8 cellular contexts compared by ENCODE assay signal in genomic region chr19:19033426-19034203, GRCh38. TPM values are rescaled to one million over a fixed set of nuclear protein-coding genes. Genes with fewer than 3 reads are reported as not detected.
DNase-seq lines count a peak whose midpoint lies in the region; ATAC-seq and TF ChIP-seq lines count a peak whose summit lies in the region.

Gene ARMC6, plus strand, starts transcription at chr19:19033603. Its CDS starts 607 bp downstream, at chr19:19034210.
Gene SUGP2, minus strand, starts transcription at chr19:19033517. Its CDS starts 2,446 bp downstream, at chr19:19031071.

- H3K9me3 ChIP-seq in cardiac muscle cell (ENCODE audit: low read depth) (no peaks in the 10 kb centered on the region), trophoblast cell (ENCODE audit: insufficient read depth, low read depth, low read length) (peaks cover 2% of the 10 kb centered on the region), tibial artery (no peaks in the 10 kb centered on the region)

- peaks cover 42% of the 10 kb centered on the region for H3K36me3 Mint-ChIP-seq in activated naive CD8-positive, alpha-beta T cell treated with anti-CD3 and anti-CD28 coated beads, Interleukin-2, amount 50 U/mL, for 24 hours (ENCODE audit: low read depth)

- no CpG with 5 or more reads among the region's 94 CpGs for WGBS in trophoblast cell (ENCODE audit: extremely low coverage, insufficient coverage, insufficient read length)

- H3K79me2 ChIP-seq in trophoblast cell (ENCODE audit: control insufficient read depth, insufficient read depth, low read length, poor library complexity): peaks cover 8% of the 10 kb centered on the region

- H3K27me3 Mint-ChIP-seq in activated naive CD8-positive, alpha-beta T cell treated with anti-CD3 and anti-CD28 coated beads, Interleukin-2, amount 50 U/mL, for 24 hours: no peaks in the 10 kb centered on the region

- H2BK120ac ChIP-seq in trophoblast cell (ENCODE audit: insufficient read depth, low read length, poor library complexity): peak within 1 kb of the TSS; percentile 85

- peak within 1 kb of the TSS; percentile 98 for H4K8ac ChIP-seq in trophoblast cell (ENCODE audit: low read depth, low read length)

- peak within 1 kb of the TSS; percentile 94 for H3K4ac ChIP-seq in trophoblast cell (ENCODE audit: low read depth, low read length)

- no peak within 1 kb of the TSS for H2BK12ac ChIP-seq in trophoblast cell (ENCODE audit: low read length)

- peak within 1 kb of the TSS; percentile 20 for H2AK5ac ChIP-seq in trophoblast cell (ENCODE audit: low read length)

- ATAC-seq in HG02759 (IDR thresholded peaks at IDR 0.05; ENCODE audit: unreplicated experiment): peak; percentile 74
- peak; percentile 84 for ATAC-seq in activated naive CD8-positive, alpha-beta T cell treated with anti-CD3 and anti-CD28 coated beads, Interleukin-2, amount 50 U/mL, for 24 hours

- H3K14ac ChIP-seq in trophoblast cell (ENCODE audit: low read length): peak within 1 kb of the TSS; percentile 87

- H3K36me3 ChIP-seq in cardiac muscle cell: peaks cover 12% of the 10 kb centered on the region
- H3K36me3 ChIP-seq in trophoblast cell (ENCODE audit: control insufficient read depth in 1 of 2, insufficient read depth in 2 of 2, low read length in 2 of 2): peaks cover 19 to 22% of the 10 kb centered on the region in 2 experiments
- H3K36me3 ChIP-seq in tibial artery: peaks cover 4 to 25% (median 12%) of the 10 kb centered on the region in 3 donors

- TF ChIP-seq CTCF in GM12875 (IDR thresholded peaks at IDR 0.05; ENCODE audit: borderline replicate concordance, insufficient read depth, low read depth, low read length) (no peak), cardiac muscle cell (IDR thresholded peaks at IDR 0.05; ENCODE audit: low read depth, low read length) (no peak), tibial artery (IDR thresholded peaks at IDR 0.05) (peak; percentile 10 to 25)

- peak within 1 kb of the TSS; percentile 95 for H4K91ac ChIP-seq in trophoblast cell (ENCODE audit: low read depth, low read length)

- peak within 1 kb of the TSS; percentile 100 for H3K4me2 ChIP-seq in trophoblast cell (ENCODE audit: low read length)

- peak within 1 kb of the TSS; percentile 81 for H2BK5ac ChIP-seq in trophoblast cell (ENCODE audit: low read depth, low read length, poor library complexity)

- H3K9ac ChIP-seq in trophoblast cell (ENCODE audit: low read length): peak within 1 kb of the TSS; percentile 93

- peak within 1 kb of the TSS; percentile 89 for H4K12ac ChIP-seq in trophoblast cell (ENCODE audit: low read depth, low read length)

- H3K79me1 ChIP-seq in trophoblast cell (ENCODE audit: low read length): peaks cover 9% of the 10 kb centered on the region

- H3K4me3 ChIP-seq in GM12875 (ENCODE audit: low read depth, low read length) (peak within 1 kb of the TSS; percentile 72), cardiac muscle cell (peak within 1 kb of the TSS; percentile 69), trophoblast cell (ENCODE audit: low read depth, low read length) (peak within 1 kb of the TSS; percentile 85), tibial artery (peak within 1 kb of the TSS; percentile 79 to 86)

- DNase-seq in NCI-H1417 (lab: John Stamatoyannopoulos, UW): peak; percentile 76 to 94 (median 94)
- peak; percentile 81 for DNase-seq in T follicular helper cell (ENCODE audit: low read depth)
- DNase-seq in activated naive CD8-positive, alpha-beta T cell treated with anti-CD3 and anti-CD28 coated beads, Interleukin-2, amount 50 U/mL, for 24 hours: peak; percentile 89
- DNase-seq in cardiac muscle cell (ENCODE audit: low read depth in 1 of 2, low spot score in 1 of 2): peak; percentile 91 to 93
- peak; percentile 78 to 93 for DNase-seq in trophoblast cell
- DNase-seq in tibial artery: peak; percentile 79 to 92

- H3K27me3 ChIP-seq in cardiac muscle cell (no peaks in the 10 kb centered on the region), trophoblast cell (ENCODE audit: insufficient read depth, low read length) (no peaks in the 10 kb centered on the region), tibial artery (no peaks in the 10 kb centered on the region)

- H3K4me1 ChIP-seq in cardiac muscle cell (ENCODE audit: low read depth) (peaks cover 3% of the 10 kb centered on the region), trophoblast cell (ENCODE audit: control insufficient read depth in 1 of 2, insufficient read depth in 2 of 2, low read length in 2 of 2) (peaks cover 4 to 5% of the 10 kb centered on the region in 2 experiments), tibial artery (peaks cover 0 to 29% (median 22%) of the 10 kb centered on the region in 4 donors)

- no peak within 1 kb of the TSS for H3K23ac ChIP-seq in trophoblast cell (ENCODE audit: low read length)

- intact Hi-C loops in tibial artery (cut with DNase I; ENCODE audit: low total_unique reads): no loop called here

- H3K9me3 Mint-ChIP-seq in activated naive CD8-positive, alpha-beta T cell treated with anti-CD3 and anti-CD28 coated beads, Interleukin-2, amount 50 U/mL, for 24 hours: no peaks in the 10 kb centered on the region

- H3K27ac ChIP-seq in cardiac muscle cell (peak within 1 kb of the TSS; percentile 96), trophoblast cell (ENCODE audit: low read depth, low read length) (peak within 1 kb of the TSS; percentile 93), tibial artery (peak within 1 kb of the TSS; percentile 85 to 91)

- peak within 1 kb of the TSS; percentile 94 for H2AFZ ChIP-seq in trophoblast cell (ENCODE audit: insufficient read depth, low read length, poor library complexity)

- peaks cover 40% of the 10 kb centered on the region for H3K4me1 Mint-ChIP-seq in activated naive CD8-positive, alpha-beta T cell treated with anti-CD3 and anti-CD28 coated beads, Interleukin-2, amount 50 U/mL, for 24 hours

- H3K27ac Mint-ChIP-seq in activated naive CD8-positive, alpha-beta T cell treated with anti-CD3 and anti-CD28 coated beads, Interleukin-2, amount 50 U/mL, for 24 hours: peak within 1 kb of the TSS; percentile 99

- peak within 1 kb of the TSS; percentile 97 for H3K4me3 Mint-ChIP-seq in activated naive CD8-positive, alpha-beta T cell treated with anti-CD3 and anti-CD28 coated beads, Interleukin-2, amount 50 U/mL, for 24 hours

- H3K18ac ChIP-seq in trophoblast cell (ENCODE audit: low read length): peak within 1 kb of the TSS; percentile 93

RNA-seq across cellular contexts. Expression of gene ARMC6, which starts in this region (rescaled TPM):
- 34.6 and 42.2 TPM in 2 replicates for total RNA-seq in cardiac muscle cell
- 22.7 and 31.0 TPM in 2 replicates for polyA plus RNA-seq in cardiac muscle cell
- polyA plus RNA-seq in trophoblast cell (2013): 9.8 and 10.7 TPM in 2 replicates

RNA-seq across cellular contexts. Expression of gene SUGP2, which starts in this region (rescaled TPM):
- total RNA-seq in cardiac muscle cell: 90.1 and 126 TPM in 2 replicates
- 120 and 145 TPM in 2 replicates for polyA plus RNA-seq in cardiac muscle cell
- polyA plus RNA-seq in trophoblast cell (2013): 48.0 and 52.2 TPM in 2 replicates

Comparison
In these comparisons a context has a peak if more than half of its experiments do, and no peak if none do; other contexts are left out.
1. Peak in every context shown above with its lines: DNase-seq, ATAC-seq, H3K4me3 ChIP-seq and H3K27ac ChIP-seq.
2. CTCF ChIP-seq: peak in tibial artery (2 of 2); none in GM12875 (single experiment) and cardiac muscle cell (single experiment).